13 cellular contexts compared by ENCODE assay signal in genomic region chr3:71874618-71875017, GRCh38.
A peak's percentile ranks its signal among the peaks of the same experiment; 100 is the strongest.
DNase-seq lines count a peak whose midpoint lies in the region; ATAC-seq and TF ChIP-seq lines count a peak whose summit lies in the region.
"Had no signal": no experiment of that assay in that cellular context is flagged by ENCODE, and none has a peak within 500 bp of the region (broad histone marks: within the 10 kb centered on the region; RNA-seq: fewer than 3 reads in every experiment).

No MANE protein-coding gene starts in this region.

- H3K4me1 ChIP-seq in BLaER1 treated with 17β-estradiol and CSF1 and Interleukin-3, amounts not matched to agents 10 nM and 100 nM = peaks cover 26 to 50% (median 43%) of the 10 kb centered on the region in 10 experiments
- no peaks in the 10 kb centered on the region for H3K4me1 ChIP-seq in testis
- H3K4me1 ChIP-seq: psoas muscle had no signal

- intact Hi-C loops in testis (cut with DNase I; ENCODE audit: low total_unique reads) = loop anchor here (5.0 kb wide), 1 partner anchor 948 kb away; no protein-coding TSS in a partner anchor

- no peaks in the 10 kb centered on the region for H3K36me3 Mint-ChIP-seq in activated naive CD8-positive, alpha-beta T cell treated with anti-CD3 and anti-CD28 coated beads for 36 hours

- peak; percentile 36 for ATAC-seq in HG03378 (IDR thresholded peaks at IDR 0.05; ENCODE audit: unreplicated experiment)
- no peak for ATAC-seq in HG03135 (IDR thresholded peaks at IDR 0.05; ENCODE audit: unreplicated experiment)
- no peak for ATAC-seq in HG03520 (IDR thresholded peaks at IDR 0.05; ENCODE audit: unreplicated experiment)

- no peak for TF ChIP-seq POLR2A in testis (IDR thresholded peaks at IDR 0.05)

- peak overlapping the region; percentile 55 for H3K27ac Mint-ChIP-seq in activated naive CD8-positive, alpha-beta T cell treated with anti-CD3 and anti-CD28 coated beads for 36 hours

- H4K20me1 ChIP-seq in BLaER1 treated with 17β-estradiol and CSF1 and Interleukin-3, amounts not matched to agents 10 nM and 100 nM = no peaks in the 10 kb centered on the region

- no peak for TF ChIP-seq CTCF in testis (IDR thresholded peaks at IDR 0.05)

- H3K27me3 ChIP-seq in BLaER1 treated with 17β-estradiol and CSF1 and Interleukin-3, amounts not matched to agents 10 nM and 100 nM = no peaks in the 10 kb centered on the region
- no peaks in the 10 kb centered on the region for H3K27me3 ChIP-seq in testis

- no peak overlapping the region for H3K4me3 Mint-ChIP-seq in activated naive CD8-positive, alpha-beta T cell treated with anti-CD3 and anti-CD28 coated beads for 36 hours

- peaks cover 2% of the 10 kb centered on the region for H3K9me3 Mint-ChIP-seq in activated naive CD8-positive, alpha-beta T cell treated with anti-CD3 and anti-CD28 coated beads for 36 hours

- H3K4me2 ChIP-seq in BLaER1 treated with 17β-estradiol and CSF1 and Interleukin-3, amounts not matched to agents 10 nM and 100 nM = peak overlapping the region; percentile 27 to 66 (median 47); a peak in 20 of 22 replicates

- no peak overlapping the region for H3K4me3 ChIP-seq in BLaER1 treated with 17β-estradiol and CSF1 and Interleukin-3, amounts not matched to agents 10 nM and 100 nM
- no peak overlapping the region for H3K4me3 ChIP-seq in testis
- H3K4me3 ChIP-seq: lung, psoas muscle, SJSA1 had no signal

- H3K4me1 Mint-ChIP-seq in activated naive CD8-positive, alpha-beta T cell treated with anti-CD3 and anti-CD28 coated beads for 36 hours = peaks cover 29% of the 10 kb centered on the region

- peaks cover 0 to 9% (median 0%) of the 10 kb centered on the region in 11 experiments; a peak in 1 of 22 replicates for H3K9me3 ChIP-seq in BLaER1 treated with 17β-estradiol and CSF1 and Interleukin-3, amounts not matched to agents 10 nM and 100 nM (replicated peaks in 1 of 11)
- H3K9me3 ChIP-seq in testis = no peaks in the 10 kb centered on the region
- H3K9me3 ChIP-seq: psoas muscle, SJSA1 had no signal

- no peak overlapping the region for H3K9ac ChIP-seq in BLaER1 treated with 17β-estradiol and CSF1 and Interleukin-3, amounts not matched to agents 10 nM and 100 nM

- 0 out of 22 replicates have a peak overlapping the region, but pooled peaks of 1 of the 11 experiments have one; percentile 29 for H3K27ac ChIP-seq in BLaER1 treated with 17β-estradiol and CSF1 and Interleukin-3, amounts not matched to agents 10 nM and 100 nM
- no peak overlapping the region for H3K27ac ChIP-seq in testis
- H3K27ac ChIP-seq: psoas muscle, SJSA1 had no signal

- WGBS in testis, 2 donors = 81 to 89% methylated on average over 4 of the region's 4 CpGs

- H3K36me3 ChIP-seq in BLaER1 treated with 17β-estradiol and CSF1 and Interleukin-3, amounts not matched to agents 10 nM and 100 nM = no peaks in the 10 kb centered on the region
- H3K36me3 ChIP-seq in testis (ENCODE audit: low read depth, missing control alignments) = no peaks in the 10 kb centered on the region
- H3K36me3 ChIP-seq: SJSA1 had no signal

- H3K27me3 Mint-ChIP-seq in activated naive CD8-positive, alpha-beta T cell treated with anti-CD3 and anti-CD28 coated beads for 36 hours = peaks cover 6% of the 10 kb centered on the region

- peak; percentile 11 for DNase-seq in activated CD4-positive, alpha-beta T cell treated with anti-CD3 and anti-CD28 coated beads for 48 hours
- no peak for DNase-seq in activated CD4-positive, alpha-beta T cell treated with anti-CD3 and anti-CD28 coated beads, Interleukin-2, amount 50 U/mL, for 4 hours
- no peak for DNase-seq in activated naive CD8-positive, alpha-beta T cell treated with anti-CD3 and anti-CD28 coated beads for 36 hours
- DNase-seq in testis = no peak
- DNase-seq: foreskin melanocyte, NCI-H446 treated with DMSO at 0.1 percent for 48 hours, psoas muscle had no signal
